20 cellular contexts compared by ENCODE assay signal in genomic region chr15:56049577-56049976, GRCh38. TPM values are rescaled to one million over a fixed set of nuclear protein-coding genes. Genes with fewer than 3 reads are reported as not detected.
A peak's percentile ranks its signal among the peaks of the same experiment; 100 is the strongest.
DNase-seq lines count a peak whose midpoint lies in the region; ATAC-seq and TF ChIP-seq lines count a peak whose summit lies in the region.
"Had no signal": no experiment of that assay in that cellular context is flagged by ENCODE, and none has a peak within 500 bp of the region (broad histone marks: within the 10 kb centered on the region; RNA-seq: fewer than 3 reads in every experiment).

No MANE protein-coding gene starts in this region.

- peak overlapping the region; percentile 96 for H3K23ac ChIP-seq in trophoblast cell (ENCODE audit: low read length)

- H4K20me1 ChIP-seq in hepatocyte (ENCODE audit: insufficient read depth, poor library complexity, severe bottlenecking), result no peaks in the 10 kb centered on the region
- H4K20me1 ChIP-seq: BLaER1 treated with 17β-estradiol and CSF1 and Interleukin-3, amounts not matched to agents 10 nM and 100 nM had no signal

- H3K27ac ChIP-seq in trophoblast cell (ENCODE audit: low read depth, low read length) (no peak overlapping the region), upper lobe of right lung (no peak overlapping the region), hepatocyte (no peak overlapping the region)
- H3K27ac ChIP-seq: BLaER1 treated with 17β-estradiol and CSF1 and Interleukin-3, amounts not matched to agents 10 nM and 100 nM; HL-60 had no signal

- CTCF ChIA-PET in WTC11 (lab: Charles Lee), result no interaction called here

- H3K36me3 ChIP-seq in trophoblast cell (ENCODE audit: control insufficient read depth in 1 of 2, insufficient read depth in 2 of 2, low read length in 2 of 2) (no peaks in the 10 kb centered on the region), upper lobe of right lung (no peaks in the 10 kb centered on the region), hepatocyte (replicated peaks; ENCODE audit: insufficient read depth, low read depth) (no peaks in the 10 kb centered on the region)
- H3K36me3 ChIP-seq: BLaER1 treated with 17β-estradiol and CSF1 and Interleukin-3, amounts not matched to agents 10 nM and 100 nM had no signal

- H3K14ac ChIP-seq in trophoblast cell (ENCODE audit: low read length), result no peak overlapping the region

- no peak overlapping the region for H4K8ac ChIP-seq in trophoblast cell (ENCODE audit: low read depth, low read length)

- H3K4me1 ChIP-seq in trophoblast cell (ENCODE audit: control insufficient read depth in 1 of 2, insufficient read depth in 2 of 2, low read length in 2 of 2) (peaks cover 0 to 8% of the 10 kb centered on the region in 2 experiments), upper lobe of right lung (no peaks in the 10 kb centered on the region), hepatocyte (ENCODE audit: insufficient read depth) (no peaks in the 10 kb centered on the region)
- H3K4me1 ChIP-seq: BLaER1 treated with 17β-estradiol and CSF1 and Interleukin-3, amounts not matched to agents 10 nM and 100 nM had no signal

- no peak overlapping the region for H3K18ac ChIP-seq in trophoblast cell (ENCODE audit: low read length)

- H3K4me3 ChIP-seq in trophoblast cell (ENCODE audit: low read depth, low read length), result no peak overlapping the region
- no peak overlapping the region for H3K4me3 ChIP-seq in upper lobe of right lung
- H3K4me3 ChIP-seq in hepatocyte, result no peak overlapping the region
- H3K4me3 ChIP-seq: BLaER1 treated with 17β-estradiol and CSF1 and Interleukin-3, amounts not matched to agents 10 nM and 100 nM had no signal

- peaks cover 7% of the 10 kb centered on the region for H3K79me1 ChIP-seq in trophoblast cell (ENCODE audit: low read length)

- H3K9me3 Mint-ChIP-seq in activated naive CD8-positive, alpha-beta T cell (ENCODE audit: low read depth), result peaks cover 7% of the 10 kb centered on the region
- peaks cover 7% of the 10 kb centered on the region for H3K9me3 Mint-ChIP-seq in activated naive CD8-positive, alpha-beta T cell treated with anti-CD3 and anti-CD28 coated beads for 36 hours
- H3K9me3 Mint-ChIP-seq in WTC11, result 0 out of 2 replicates have a peak, but pooled peaks cover 4% of the 10 kb centered on the region
- H3K9me3 Mint-ChIP-seq: CD8-positive, alpha-beta T cell; HFFc6 had no signal

- H2AFZ ChIP-seq in trophoblast cell (ENCODE audit: insufficient read depth, low read length, poor library complexity), result no peak overlapping the region
- no peak overlapping the region for H2AFZ ChIP-seq in hepatocyte

- H3K27me3 ChIP-seq in trophoblast cell (ENCODE audit: insufficient read depth, low read length), result no peaks in the 10 kb centered on the region
- no peaks in the 10 kb centered on the region for H3K27me3 ChIP-seq in upper lobe of right lung
- H3K27me3 ChIP-seq in hepatocyte, result no peaks in the 10 kb centered on the region
- H3K27me3 ChIP-seq: BLaER1 treated with 17β-estradiol and CSF1 and Interleukin-3, amounts not matched to agents 10 nM and 100 nM had no signal

- peaks cover 6% of the 10 kb centered on the region for H3K36me3 Mint-ChIP-seq in activated naive CD8-positive, alpha-beta T cell
- peaks cover 5% of the 10 kb centered on the region for H3K36me3 Mint-ChIP-seq in activated naive CD8-positive, alpha-beta T cell treated with anti-CD3 and anti-CD28 coated beads for 36 hours
- no peaks in the 10 kb centered on the region for H3K36me3 Mint-ChIP-seq in WTC11
- H3K36me3 Mint-ChIP-seq: CD8-positive, alpha-beta T cell had no signal

- H3K4me1 Mint-ChIP-seq in activated naive CD8-positive, alpha-beta T cell (ENCODE audit: low read depth), result peaks cover 9% of the 10 kb centered on the region
- no peaks in the 10 kb centered on the region for H3K4me1 Mint-ChIP-seq in activated naive CD8-positive, alpha-beta T cell treated with anti-CD3 and anti-CD28 coated beads for 36 hours
- no peaks in the 10 kb centered on the region for H3K4me1 Mint-ChIP-seq in WTC11
- H3K4me1 Mint-ChIP-seq: B cell had no signal

- no peaks in the 10 kb centered on the region for H3K9me2 ChIP-seq in hepatocyte (replicated peaks; ENCODE audit: insufficient read depth)

- H4K91ac ChIP-seq in trophoblast cell (ENCODE audit: low read depth, low read length), result peak overlapping the region; percentile 45

- no peak overlapping the region for H4K12ac ChIP-seq in trophoblast cell (ENCODE audit: low read depth, low read length)

- DNase-seq in activated naive CD8-positive, alpha-beta T cell treated with anti-CD3 and anti-CD28 coated beads for 36 hours, result no peak
- DNase-seq in WTC11 (ENCODE audit: low spot score), result no peak
- no peak for DNase-seq in trophoblast cell
- DNase-seq in upper lobe of right lung, result no peak
- no peak for DNase-seq in stimulated activated CD8-positive, alpha-beta memory T cell treated with anti-CD3 and anti-CD28 coated beads, Interleukin-4, amount 100 ng/mL, for 48 hours
- no peak for DNase-seq in superior temporal gyrus (ENCODE audit: extremely low spot score)
- no peak for DNase-seq in hepatocyte (ENCODE audit: low spot score)
- DNase-seq: 8988T; Calu3; CD8-positive, alpha-beta T cell; DMS79 treated with DMSO at 0.1 percent for 48 hours; GF-D8; GOT3; H7; HFFc6 had no signal

- H2BK120ac ChIP-seq in trophoblast cell (ENCODE audit: insufficient read depth, low read length, poor library complexity), result peak overlapping the region; percentile 2

- no peak overlapping the region for H3K4ac ChIP-seq in trophoblast cell (ENCODE audit: low read depth, low read length)

- H3K27ac Mint-ChIP-seq in activated naive CD8-positive, alpha-beta T cell, result peak overlapping the region; percentile 16
- no peak overlapping the region for H3K27ac Mint-ChIP-seq in activated naive CD8-positive, alpha-beta T cell treated with anti-CD3 and anti-CD28 coated beads for 36 hours
- H3K27ac Mint-ChIP-seq in WTC11, result 0 out of 2 replicates have a peak overlapping the region, but pooled peaks have one; percentile 45
- H3K27ac Mint-ChIP-seq: B cell; CD8-positive, alpha-beta T cell; HFFc6 had no signal

- no peak overlapping the region for H3K4me3 Mint-ChIP-seq in activated naive CD8-positive, alpha-beta T cell
- no peak overlapping the region for H3K4me3 Mint-ChIP-seq in activated naive CD8-positive, alpha-beta T cell treated with anti-CD3 and anti-CD28 coated beads for 36 hours
- no peak overlapping the region for H3K4me3 Mint-ChIP-seq in WTC11
- H3K4me3 Mint-ChIP-seq: B cell; CD8-positive, alpha-beta T cell; HFFc6 had no signal

- POLR2A ChIA-PET in WTC11 (lab: Charles Lee), result no interaction called here

- H3K9ac ChIP-seq in trophoblast cell (ENCODE audit: low read length), result no peak overlapping the region
- H3K9ac ChIP-seq: BLaER1 treated with 17β-estradiol and CSF1 and Interleukin-3, amounts not matched to agents 10 nM and 100 nM had no signal

- ATAC-seq in WTC11 (no peak), upper lobe of right lung (peak; percentile 36)
- ATAC-seq: CD8-positive, alpha-beta T cell; HCT116 had no signal

- no peak overlapping the region for H3K4me2 ChIP-seq in trophoblast cell (ENCODE audit: low read length)
- H3K4me2 ChIP-seq in hepatocyte, result no peak overlapping the region
- H3K4me2 ChIP-seq: BLaER1 treated with 17β-estradiol and CSF1 and Interleukin-3, amounts not matched to agents 10 nM and 100 nM had no signal

- H2AK5ac ChIP-seq in trophoblast cell (ENCODE audit: low read length), result no peak overlapping the region

- no CpG with 5 or more reads among the region's 5 CpGs for WGBS in trophoblast cell (ENCODE audit: extremely low coverage, insufficient coverage, insufficient read length)
- 95% methylated on average over 5 of the region's 5 CpGs for WGBS in hepatocyte (ENCODE audit: low lambda C conversion rate, missing lambda C conversion rate)

- no peak for TF ChIP-seq CTCF in WTC11 (IDR thresholded peaks at IDR 0.05)
- no peak for TF ChIP-seq CTCF in upper lobe of right lung (IDR thresholded peaks at IDR 0.05)
- TF ChIP-seq CTCF in hepatocyte (IDR thresholded peaks at IDR 0.05; ENCODE audit: poor library complexity), result no peak

- no peaks in the 10 kb centered on the region for H3K79me2 ChIP-seq in trophoblast cell (ENCODE audit: control insufficient read depth, insufficient read depth, low read length, poor library complexity)
- H3K79me2 ChIP-seq in hepatocyte, result no peaks in the 10 kb centered on the region

- H3K9me3 ChIP-seq in trophoblast cell (ENCODE audit: insufficient read depth, low read depth, low read length), result peaks cover 2% of the 10 kb centered on the region
- H3K9me3 ChIP-seq in upper lobe of right lung, result no peaks in the 10 kb centered on the region
- H3K9me3 ChIP-seq in hepatocyte (ENCODE audit: low read depth), result no peaks in the 10 kb centered on the region

- no peaks in the 10 kb centered on the region for H3K27me3 Mint-ChIP-seq in activated naive CD8-positive, alpha-beta T cell
- no peaks in the 10 kb centered on the region for H3K27me3 Mint-ChIP-seq in activated naive CD8-positive, alpha-beta T cell treated with anti-CD3 and anti-CD28 coated beads for 36 hours
- no peaks in the 10 kb centered on the region for H3K27me3 Mint-ChIP-seq in WTC11 (ENCODE audit: low read depth)

- intact Hi-C loops in upper lobe of right lung (cut with DNase I), result no loop called here

- H2BK12ac ChIP-seq in trophoblast cell (ENCODE audit: low read length), result no peak overlapping the region

- no peak overlapping the region for H2BK5ac ChIP-seq in trophoblast cell (ENCODE audit: low read depth, low read length, poor library complexity)

TF ChIP-seq in WTC11, 78 proteins besides CTCF, POLR2A, EP300 and RAD21:
- TF ChIP-seq JUN (CRISPR knock-in tag; IDR thresholded peaks at IDR 0.05) (no peak), ZNF121 (CRISPR knock-in tag; IDR thresholded peaks at IDR 0.05) (no peak), KAT7 (CRISPR knock-in tag; IDR thresholded peaks at IDR 0.05; ENCODE audit: borderline replicate concordance) (no peak)
TF ChIP-seq in WTC11: peak in this region for 0.

RNA-seq across cellular contexts. Expression of gene NEDD4, which starts 56.2 kb away (rescaled TPM):
- total RNA-seq in activated naive CD8-positive, alpha-beta T cell treated with anti-CD3 and anti-CD28 coated beads for 36 hours, result 10 to 100 TPM; 13.3 to 15.4 TPM
- total RNA-seq in WTC11 (2021), result 2.7 to 4.5 TPM (median 3.8 TPM) in 3 replicates
- 10.1 and 10.8 TPM in 2 replicates for polyA plus RNA-seq in trophoblast cell (2013)
- 18.4 TPM for total RNA-seq in upper lobe of right lung
- 77.0 and 77.3 TPM in 2 replicates for total RNA-seq in hepatocyte
- polyA plus RNA-seq in hepatocyte, result 21.3 and 26.5 TPM in 2 replicates
